Comparison of ENCODE assay signal across 8 cellular contexts in the genomic region with DNA sequence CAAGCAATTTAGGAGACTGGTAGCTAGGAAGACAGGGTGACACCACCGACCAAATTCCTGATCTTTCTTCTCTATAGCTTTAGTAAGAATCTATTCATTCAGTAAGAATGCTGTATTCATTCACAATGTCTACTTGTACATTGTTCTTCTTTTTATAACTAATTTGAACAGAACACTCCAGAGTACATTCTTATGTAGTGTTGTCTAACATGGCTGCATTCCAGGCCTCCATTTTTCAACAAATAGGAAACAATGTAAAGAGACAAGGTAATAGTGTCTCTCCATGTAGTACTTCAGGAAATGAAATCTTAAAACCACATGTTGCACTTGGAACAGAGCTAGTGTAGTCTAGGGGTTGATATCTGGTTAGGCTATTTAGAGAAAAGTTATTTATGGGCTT. TPM values are rescaled to one million over a fixed set of nuclear protein-coding genes. Genes with fewer than 3 reads are reported as not detected.
DNase-seq lines count a peak whose midpoint lies in the region; ATAC-seq and TF ChIP-seq lines count a peak whose summit lies in the region.

No MANE protein-coding gene starts in this region.

- H3K4me1 Mint-ChIP-seq in mesothelial cell of epicardium, result peaks cover 26% of the 10 kb centered on the region

- DNase-seq in cardiac muscle cell (ENCODE audit: low read depth in 1 of 2, low spot score in 1 of 2) (peak in 1 of 2 donors; percentile 75), left cardiac atrium (no peak), coronary artery (ENCODE audit: low spot score) (no peak), mesothelial cell of epicardium (ENCODE audit: low spot score in 2 of 2, unreplicated experiment in 2 of 2) (no peak), RKO (ENCODE audit: low spot score) (no peak), LoVo (ENCODE audit: low spot score) (no peak)
- DNase-seq in stimulated activated CD4-positive, alpha-beta T cell treated with anti-CD3 and anti-CD28 coated beads, Interleukin-4, amount 100 ng/mL, for 4 hours, result no peak

- intact Hi-C loops in left cardiac atrium (cut with DNase I), result loop anchor here in 1 of 2 donors (5.0 to 10.0 kb wide), 2 partner anchors 33 to 75 kb away; no protein-coding TSS in a partner anchor

- no peaks in the 10 kb centered on the region for H3K9me3 Mint-ChIP-seq in mesothelial cell of epicardium

- H3K9me3 ChIP-seq in cardiac muscle cell (ENCODE audit: low read depth), result no peaks in the 10 kb centered on the region

- peaks cover 22% of the 10 kb centered on the region for H3K4me1 ChIP-seq in cardiac muscle cell (ENCODE audit: low read depth)

- no peaks in the 10 kb centered on the region for H3K27me3 ChIP-seq in cardiac muscle cell

- peak overlapping the region; percentile 99 for H3K27ac Mint-ChIP-seq in mesothelial cell of epicardium

- ATAC-seq in left cardiac atrium, result no peak
- ATAC-seq in HG03025 (IDR thresholded peaks at IDR 0.05; ENCODE audit: low FRiP score, unreplicated experiment), result no peak

- H3K4me3 ChIP-seq in cardiac muscle cell (peak overlapping the region; percentile 80), coronary artery (peak overlapping the region; percentile 96)

- no peak for TF ChIP-seq CTCF in cardiac muscle cell (IDR thresholded peaks at IDR 0.05; ENCODE audit: low read depth, low read length)
- TF ChIP-seq CTCF in coronary artery (IDR thresholded peaks at IDR 0.05), result no peak
- no peak for TF ChIP-seq CTCF in mesothelial cell of epicardium (IDR thresholded peaks at IDR 0.05; ENCODE audit: unreplicated experiment)

- peaks cover 6% of the 10 kb centered on the region for H3K36me3 Mint-ChIP-seq in mesothelial cell of epicardium

- H3K27ac ChIP-seq in cardiac muscle cell, result peak overlapping the region; percentile 100
- peak overlapping the region; percentile 97 to 99 for H3K27ac ChIP-seq in coronary artery

- H3K4me3 Mint-ChIP-seq in mesothelial cell of epicardium, result peak overlapping the region; percentile 90

- no peaks in the 10 kb centered on the region for H3K27me3 Mint-ChIP-seq in mesothelial cell of epicardium (ENCODE audit: low read depth)

- H3K36me3 ChIP-seq in cardiac muscle cell, result no peaks in the 10 kb centered on the region

RNA-seq across cellular contexts. Expression of a gene that starts 1.8 kb away (rescaled TPM):
- total RNA-seq in cardiac muscle cell, result 130 and 167 TPM in 2 replicates
- 118 and 162 TPM in 2 replicates for polyA plus RNA-seq in cardiac muscle cell
- total RNA-seq in left cardiac atrium, result 100 to 1,000 TPM; 170 to 239 TPM
- 129 to 132 TPM (median 131 TPM) in 3 replicates for total RNA-seq in mesothelial cell of epicardium
